Comparison of ENCODE assay signal across 8 cellular contexts in the genomic region with DNA sequence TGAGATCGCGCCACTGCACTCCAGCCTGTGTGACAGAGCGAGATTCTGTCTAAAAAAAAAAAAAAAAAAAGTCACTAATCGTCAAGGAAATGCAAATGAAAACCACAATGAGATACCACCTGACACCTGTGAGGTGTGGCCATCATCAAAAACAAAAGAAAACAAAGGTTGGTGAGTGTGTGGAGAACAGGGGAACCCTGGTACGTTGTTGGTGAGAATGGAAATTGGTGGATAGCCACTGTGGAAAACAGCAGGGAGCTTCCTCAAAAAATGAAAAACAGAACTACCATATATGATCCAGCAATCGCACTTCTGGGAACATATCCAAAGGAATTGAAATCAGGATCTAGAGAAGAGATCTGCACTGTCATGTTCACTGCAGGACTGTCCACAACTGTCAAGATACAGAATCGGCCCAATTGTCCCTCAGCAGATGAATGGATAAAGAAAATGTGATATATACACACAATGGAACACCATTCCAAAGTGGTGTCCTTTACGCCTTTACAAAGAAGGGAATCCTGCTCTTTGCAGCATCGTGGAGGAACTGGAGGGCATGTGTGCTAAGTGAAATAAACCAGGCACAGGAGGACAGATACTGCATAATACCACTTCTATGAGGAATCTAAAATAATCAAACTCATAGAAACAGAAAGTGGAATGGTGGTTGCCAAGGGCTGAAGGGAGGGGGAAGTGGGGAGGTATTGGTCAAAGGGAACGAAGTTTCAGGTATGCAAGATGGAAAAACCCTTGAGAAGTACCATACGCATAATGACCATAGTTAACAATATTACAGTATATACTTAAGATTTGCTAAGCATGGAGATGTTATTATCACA.
DNase-seq lines count a peak whose midpoint lies in the region; ATAC-seq, FAIRE-seq and TF ChIP-seq lines count a peak whose summit lies in the region.

No MANE protein-coding gene starts in this region.

- H3K9me3 Mint-ChIP-seq in type B pancreatic cell, result no peaks in the 10 kb centered on the region

- peaks cover 30% of the 10 kb centered on the region for H3K4me1 Mint-ChIP-seq in type B pancreatic cell (ENCODE audit: unreplicated experiment)

- DNase-seq in activated effector memory CD4-positive, alpha-beta T cell treated with Interleukin-2 at 50 U/mL for 16 hours, result peak; percentile 18
- DNase-seq in activated effector memory CD4-positive, alpha-beta T cell treated with anti-CD3 and anti-CD28 coated beads, Interleukin-2, amount 50 U/mL, for 16 hours, result no peak
- DNase-seq in activated T-helper 1 cell treated with Interleukin-2 at 50 U/mL for 16 hours (ENCODE audit: low read depth), result peak; percentile 11
- DNase-seq in type B pancreatic cell (ENCODE audit: extremely low spot score, unreplicated experiment), result no peak
- DNase-seq in frontal cortex (ENCODE audit: low spot score in 2 of 2), result no peak
- DNase-seq in UCSD-AML1 (lab: John Stamatoyannopoulos, UW; ENCODE audit: unreplicated experiment), result no peak
- no peak for DNase-seq in NK-92 treated with Interleukin-12 subunit alpha and Interleukin-12 subunit beta, amount 100 ng/mL, for 24 hours (lab: John Stamatoyannopoulos, UW)

- H3K4me3 Mint-ChIP-seq in type B pancreatic cell, result peak overlapping the region; percentile 12

- no peaks in the 10 kb centered on the region for H3K36me3 Mint-ChIP-seq in type B pancreatic cell

- FAIRE-seq in frontal cortex (lab: Jason Lieb, UNC), result no peak

- no peak for TF ChIP-seq CTCF in type B pancreatic cell (conservative IDR thresholded peaks at IDR 0.05)

- no peaks in the 10 kb centered on the region for H3K27me3 Mint-ChIP-seq in type B pancreatic cell

- peak; percentile 44 for ATAC-seq in HG03060 (IDR thresholded peaks at IDR 0.05; ENCODE audit: low read depth, unreplicated experiment)

- H3K27ac Mint-ChIP-seq in type B pancreatic cell, result peak overlapping the region; percentile 85

Comparison
In these comparisons a context has a peak if more than half of its experiments do, and no peak if none do; other contexts are left out.
1. DNase-seq: peak in activated effector memory CD4-positive, alpha-beta T cell treated with Interleukin-2 at 50 U/mL for 16 hours (single experiment) and activated T-helper 1 cell treated with Interleukin-2 at 50 U/mL for 16 hours (single experiment); none in activated effector memory CD4-positive, alpha-beta T cell treated with anti-CD3 and anti-CD28 coated beads, Interleukin-2, amount 50 U/mL, for 16 hours (single experiment), type B pancreatic cell (single experiment), frontal cortex (0 of 2), UCSD-AML1 (single experiment) and NK-92 treated with Interleukin-12 subunit alpha and Interleukin-12 subunit beta, amount 100 ng/mL, for 24 hours (single experiment).